Comparison of ENCODE assay signal across 18 cellular contexts in the genomic region with DNA sequence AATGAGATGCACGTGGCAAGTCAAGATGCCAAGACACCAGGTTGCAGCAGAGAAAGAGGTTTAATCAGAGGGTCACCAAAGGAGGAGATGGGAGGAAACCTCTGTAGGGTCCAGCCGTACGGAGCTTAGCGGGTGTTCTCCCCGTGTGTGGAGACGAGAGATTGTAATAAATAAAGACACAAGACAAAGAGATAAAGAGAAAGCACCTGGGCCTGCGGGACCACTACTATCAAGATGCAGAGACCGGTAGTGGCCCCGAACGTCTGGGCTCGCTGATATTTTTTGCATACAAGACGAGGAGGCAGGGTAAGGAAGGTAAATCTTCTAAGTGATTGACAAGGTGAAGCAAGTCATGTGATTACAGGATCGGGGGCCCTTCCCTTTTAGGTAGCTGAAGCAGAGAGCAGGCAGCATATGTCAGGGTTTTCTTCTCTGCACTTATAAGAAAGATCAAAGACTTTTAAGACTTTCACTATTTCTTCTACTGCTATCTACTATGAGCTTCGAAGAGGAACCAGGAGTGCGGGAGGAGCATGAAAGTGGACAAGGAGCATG. TPM values are rescaled to one million over a fixed set of nuclear protein-coding genes. Genes with fewer than 3 reads are reported as not detected.
DNase-seq lines count a peak whose midpoint lies in the region; ATAC-seq lines count a peak whose summit lies in the region.
"Had no signal": no experiment of that assay in that cellular context is flagged by ENCODE, and none has a peak within 500 bp of the region (broad histone marks: within the 10 kb centered on the region; RNA-seq: fewer than 3 reads in every experiment).

No MANE protein-coding gene starts in this region.

- H2BK12ac ChIP-seq in mesenchymal stem cell (ENCODE audit: low read length in 2 of 2), result peak overlapping the region in 1 of 2 experiments; percentile 63

- no peaks in the 10 kb centered on the region for H3K9me3 Mint-ChIP-seq in activated T-cell treated with anti-CD3 and anti-CD28 coated beads, Interleukin-2, amount 50 U/mL, for 4 hours
- no peaks in the 10 kb centered on the region for H3K9me3 Mint-ChIP-seq in CD4-positive, CD25-positive, alpha-beta regulatory T cell
- H3K9me3 Mint-ChIP-seq: IgD-negative memory B cell had no signal

- H2BK5ac ChIP-seq in mesenchymal stem cell (ENCODE audit: low read depth, low read length, poor library complexity, severe bottlenecking), result no peak overlapping the region

- H3K9me3 ChIP-seq in CD4-positive, CD25-positive, alpha-beta regulatory T cell (ENCODE audit: control insufficient read depth in 2 of 2, low read length in 2 of 2), result no peaks in the 10 kb centered on the region
- H3K9me3 ChIP-seq in T-helper 17 cell (ENCODE audit: control insufficient read depth, low read length, poor library complexity, severe bottlenecking) (no peaks in the 10 kb centered on the region), mesenchymal stem cell (ENCODE audit: control insufficient read depth, low read length) (no peaks in the 10 kb centered on the region)
- H3K9me3 ChIP-seq: A549 had no signal

- intact Hi-C loops in posterior cingulate gyrus (cut with DNase I), result loop anchor here (10.0 kb wide), 1 partner anchor 56 kb away; the partner anchor contains the start of gene IL6R

- H3K4me3 ChIP-seq in CD4-positive, CD25-positive, alpha-beta regulatory T cell (ENCODE audit: low read depth, low read length), result peak overlapping the region; percentile 17
- no peak overlapping the region for H3K4me3 ChIP-seq in mesenchymal stem cell (ENCODE audit: insufficient read depth in 1 of 2, low read depth in 1 of 2, low read length in 2 of 2)
- H3K4me3 ChIP-seq: A549, GM23248 had no signal

- H3K27me3 ChIP-seq in CD4-positive, CD25-positive, alpha-beta regulatory T cell (ENCODE audit: control insufficient read depth, insufficient read depth, low read length), result no peaks in the 10 kb centered on the region
- no peaks in the 10 kb centered on the region for H3K27me3 ChIP-seq in mesenchymal stem cell (ENCODE audit: control insufficient read depth in 1 of 2, insufficient read depth in 1 of 2, low read length in 2 of 2)

- peak overlapping the region; percentile 83 to 99 (median 92) for H3K27ac Mint-ChIP-seq in CD4-positive, CD25-positive, alpha-beta regulatory T cell
- peak overlapping the region; percentile 97 for H3K27ac Mint-ChIP-seq in T-helper 17 cell
- H3K27ac Mint-ChIP-seq: IgD-negative memory B cell had no signal

- H2AK5ac ChIP-seq in mesenchymal stem cell (ENCODE audit: low read length, severe bottlenecking), result peak overlapping the region; percentile 85

- no peak overlapping the region for H3K14ac ChIP-seq in mesenchymal stem cell (ENCODE audit: low read length in 2 of 2)

- H3K4me2 ChIP-seq in mesenchymal stem cell (ENCODE audit: low read length, poor library complexity, severe bottlenecking), result no peak overlapping the region
- H3K4me2 ChIP-seq: A549 had no signal

- peaks cover 56% of the 10 kb centered on the region for H3K4me1 Mint-ChIP-seq in activated T-cell treated with anti-CD3 and anti-CD28 coated beads, Interleukin-2, amount 50 U/mL, for 4 hours (ENCODE audit: low read depth)
- H3K4me1 Mint-ChIP-seq in CD4-positive, CD25-positive, alpha-beta regulatory T cell, result peaks cover 16 to 65% (median 40%) of the 10 kb centered on the region in 4 donors
- peaks cover 38% of the 10 kb centered on the region for H3K4me1 Mint-ChIP-seq in T-helper 17 cell

- H4K91ac ChIP-seq in mesenchymal stem cell (ENCODE audit: low read length), result no peak overlapping the region

- H4K8ac ChIP-seq in mesenchymal stem cell (ENCODE audit: low read length), result no peak overlapping the region

- peak overlapping the region; percentile 1 for H3K4me3 Mint-ChIP-seq in activated T-cell treated with anti-CD3 and anti-CD28 coated beads, Interleukin-2, amount 50 U/mL, for 4 hours
- peak overlapping the region; percentile 50 to 78 (median 72) for H3K4me3 Mint-ChIP-seq in CD4-positive, CD25-positive, alpha-beta regulatory T cell
- H3K4me3 Mint-ChIP-seq in T-helper 17 cell, result peak overlapping the region; percentile 82
- H3K4me3 Mint-ChIP-seq: IgD-negative memory B cell had no signal

- no peak overlapping the region for H2AFZ ChIP-seq in mesenchymal stem cell (ENCODE audit: low read depth, low read length)
- H2AFZ ChIP-seq: GM23248 had no signal

- no peak overlapping the region for H3K18ac ChIP-seq in mesenchymal stem cell (ENCODE audit: low read depth in 1 of 2, low read length in 2 of 2)

- WGBS in mesenchymal stem cell, result 83% methylated on average over 15 of the region's 15 CpGs

- DNase-seq in activated T-cell treated with anti-CD3 and anti-CD28 coated beads, Interleukin-2, amount 50 U/mL, for 4 hours, result no peak
- DNase-seq in activated T-cell treated with anti-CD3 and anti-CD28 coated beads, Interleukin-2, amount 50 U/mL, for 1 hour, result no peak
- DNase-seq in CD4-positive, CD25-positive, alpha-beta regulatory T cell, result peak in 1 of 3 donors; percentile 66
- DNase-seq in T-helper 17 cell, result no peak
- no peak for DNase-seq in mesenchymal stem cell
- DNase-seq in posterior cingulate gyrus, result no peak
- DNase-seq in amniotic stem cell (lab: John Stamatoyannopoulos, UW), result no peak
- DNase-seq: DND-41, GDM1, GM23248, MV-4-11, NCI-H1436, NCI-H2029 treated with DMSO at 0.1 percent for 48 hours, NCI-H510A had no signal

- no peaks in the 10 kb centered on the region for H3K27me3 Mint-ChIP-seq in activated T-cell treated with anti-CD3 and anti-CD28 coated beads, Interleukin-2, amount 50 U/mL, for 4 hours (ENCODE audit: low read depth)
- H3K27me3 Mint-ChIP-seq in CD4-positive, CD25-positive, alpha-beta regulatory T cell, result no peaks in the 10 kb centered on the region
- no peaks in the 10 kb centered on the region for H3K27me3 Mint-ChIP-seq in T-helper 17 cell
- H3K27me3 Mint-ChIP-seq: IgD-negative memory B cell had no signal

- H3K4me1 ChIP-seq in CD4-positive, CD25-positive, alpha-beta regulatory T cell (ENCODE audit: control insufficient read depth, insufficient read depth, low read length, poor library complexity, severe bottlenecking), result peaks cover 63% of the 10 kb centered on the region
- H3K4me1 ChIP-seq in mesenchymal stem cell (ENCODE audit: control insufficient read depth, insufficient read depth, low read depth, low read length), result peaks cover 18% of the 10 kb centered on the region

- H3K23ac ChIP-seq in mesenchymal stem cell (ENCODE audit: low read length in 2 of 2), result no peak overlapping the region

- no peak overlapping the region for H2BK120ac ChIP-seq in mesenchymal stem cell (ENCODE audit: low read depth, low read length)

- peak overlapping the region; percentile 23 for H2BK15ac ChIP-seq in mesenchymal stem cell (ENCODE audit: low read depth, poor library complexity, severe bottlenecking)

- H3K36me3 Mint-ChIP-seq in activated T-cell treated with anti-CD3 and anti-CD28 coated beads, Interleukin-2, amount 50 U/mL, for 4 hours (ENCODE audit: insufficient read depth), result peaks cover 19% of the 10 kb centered on the region
- H3K36me3 Mint-ChIP-seq in CD4-positive, CD25-positive, alpha-beta regulatory T cell, result peaks cover 38% of the 10 kb centered on the region
- H3K36me3 Mint-ChIP-seq in T-helper 17 cell (ENCODE audit: low read depth), result peaks cover 11% of the 10 kb centered on the region

- ATAC-seq in activated T-cell treated with anti-CD3 and anti-CD28 coated beads, Interleukin-2, amount 50 U/mL, for 4 hours, result no peak
- no peak for ATAC-seq in CD4-positive, CD25-positive, alpha-beta regulatory T cell (ENCODE audit: low read depth in 2 of 2)
- ATAC-seq in T-helper 17 cell (no peak), HG03025 (IDR thresholded peaks at IDR 0.05; ENCODE audit: low FRiP score, unreplicated experiment) (no peak)
- ATAC-seq: A549 had no signal

- H3K9ac ChIP-seq in mesenchymal stem cell (ENCODE audit: low read length), result no peak overlapping the region
- H3K9ac ChIP-seq: GM23248 had no signal

- no peaks in the 10 kb centered on the region for H3K79me1 ChIP-seq in mesenchymal stem cell (replicated peaks; ENCODE audit: low read length, poor library complexity, severe bottlenecking)

- peaks cover 54% of the 10 kb centered on the region for H3K36me3 ChIP-seq in CD4-positive, CD25-positive, alpha-beta regulatory T cell (ENCODE audit: control insufficient read depth, insufficient read depth, low read length)
- peaks cover 7 to 32% of the 10 kb centered on the region in 2 experiments for H3K36me3 ChIP-seq in mesenchymal stem cell (ENCODE audit: control insufficient read depth in 1 of 2, insufficient read depth in 2 of 2, low read depth in 1 of 2, low read length in 2 of 2)

- H3K4ac ChIP-seq in mesenchymal stem cell (ENCODE audit: low read depth in 1 of 2, low read length in 2 of 2), result no peak overlapping the region

- H3K27ac ChIP-seq in CD4-positive, CD25-positive, alpha-beta regulatory T cell (ENCODE audit: insufficient read depth, low read length, poor library complexity, severe bottlenecking), result peak overlapping the region; percentile 57
- no peak overlapping the region for H3K27ac ChIP-seq in mesenchymal stem cell (ENCODE audit: low read length, poor library complexity, severe bottlenecking)
- H3K27ac ChIP-seq: A549, GM23248 had no signal

RNA-seq across cellular contexts. Expression of gene TDRD10, which starts 41.2 kb away (rescaled TPM):
- not detected for total RNA-seq in activated T-cell treated with anti-CD3 and anti-CD28 coated beads, Interleukin-2, amount 50 U/mL, for 4 hours
- total RNA-seq in CD4-positive, CD25-positive, alpha-beta regulatory T cell, result not detected
- not detected for polyA plus RNA-seq in CD4-positive, CD25-positive, alpha-beta regulatory T cell
- under 1 TPM in 1 of 2 donors, not detected in 1; 0.12 TPM for total RNA-seq in T-helper 17 cell
- polyA plus RNA-seq in mesenchymal stem cell (2013, experiment 1 of 2), result not detected
- polyA plus RNA-seq in mesenchymal stem cell (2013, experiment 2 of 2), result not detected
- total RNA-seq: GM23248, HT-29 had no signal
- polyA plus RNA-seq: GM23248, IgD-negative memory B cell had no signal

RNA-seq across cellular contexts. Expression of gene SHE, which starts 41.4 kb away (rescaled TPM):
- total RNA-seq in activated T-cell treated with anti-CD3 and anti-CD28 coated beads, Interleukin-2, amount 50 U/mL, for 4 hours, result under 1 TPM; 0.03 to 0.14 (median 0.05) TPM
- not detected for total RNA-seq in CD4-positive, CD25-positive, alpha-beta regulatory T cell
- not detected for polyA plus RNA-seq in CD4-positive, CD25-positive, alpha-beta regulatory T cell
- total RNA-seq in T-helper 17 cell, result under 1 TPM in 1 of 2 donors, not detected in 1; 0.13 TPM
- polyA plus RNA-seq in mesenchymal stem cell (2013, experiment 1 of 2), result 0.01 TPM
- under 0.01 TPM for polyA plus RNA-seq in mesenchymal stem cell (2013, experiment 2 of 2)
- total RNA-seq: GM23248, HT-29 had no signal
- polyA plus RNA-seq: IgD-negative memory B cell had no signal

RNA-seq across cellular contexts. Expression of gene IL6R, which starts 55.6 kb away (rescaled TPM):
- total RNA-seq in activated T-cell treated with anti-CD3 and anti-CD28 coated beads, Interleukin-2, amount 50 U/mL, for 4 hours, result 10 to 100 TPM; 20.7 to 28.7 (median 24.1) TPM
- total RNA-seq in CD4-positive, CD25-positive, alpha-beta regulatory T cell, result 135 TPM
- 10 to 100 TPM; 54.5 to 84.4 (median 62.2) TPM for polyA plus RNA-seq in CD4-positive, CD25-positive, alpha-beta regulatory T cell
- total RNA-seq in T-helper 17 cell, result 10 to 100 TPM; 72.8 to 79.0 TPM
- 9.3 TPM for polyA plus RNA-seq in mesenchymal stem cell (2013, experiment 1 of 2)
- 9.8 TPM for polyA plus RNA-seq in mesenchymal stem cell (2013, experiment 2 of 2)

Comparison
In these comparisons a context has a peak if more than half of its experiments do, and no peak if none do; other contexts are left out.
1. H3K4me3 Mint-ChIP-seq: peak in every context shown above with its lines; median percentile 82 in T-helper 17 cell; 72 in CD4-positive, CD25-positive, alpha-beta regulatory T cell; 1 in activated T-cell treated with anti-CD3 and anti-CD28 coated beads, Interleukin-2, amount 50 U/mL, for 4 hours.